Comparison of ENCODE assay signal across 9 cellular contexts in the genomic region with DNA sequence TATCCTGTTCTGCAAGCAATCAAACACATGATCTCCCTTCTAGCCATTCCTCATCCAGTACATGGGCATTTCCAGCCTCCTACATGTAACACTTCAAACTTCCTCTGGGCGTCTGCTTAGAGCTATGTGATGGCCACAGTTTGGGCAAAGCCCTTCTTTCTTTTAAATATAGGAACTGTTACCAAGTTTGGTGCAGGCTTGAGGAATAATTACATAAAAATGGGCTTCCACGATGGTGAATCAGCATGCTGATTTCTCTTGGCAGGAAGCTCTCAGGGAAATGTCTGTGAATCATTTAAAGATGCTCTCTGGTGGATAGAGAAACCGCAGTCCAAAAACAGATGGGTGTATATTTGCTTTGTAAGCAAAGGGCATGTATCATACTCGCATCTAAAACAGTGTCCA.
DNase-seq lines count a peak whose midpoint lies in the region; ATAC-seq and TF ChIP-seq lines count a peak whose summit lies in the region.
"Had no signal": no experiment of that assay in that cellular context is flagged by ENCODE, and none has a peak within 500 bp of the region (broad histone marks: within the 10 kb centered on the region; RNA-seq: fewer than 3 reads in every experiment).

No MANE protein-coding gene starts in this region.

- TF ChIP-seq CTCF in fibroblast of mammary gland (conservative IDR thresholded peaks at IDR 0.05; ENCODE audit: control insufficient read depth, insufficient read depth, low read depth, low read length) (peak; percentile 39), lower lobe of right lung (IDR thresholded peaks at IDR 0.05) (no peak)

- H3K4me1 ChIP-seq in skeletal muscle satellite cell (ENCODE audit: control insufficient read depth, insufficient read depth, low read length) (peaks cover 10% of the 10 kb centered on the region), lower lobe of right lung (peaks cover 4% of the 10 kb centered on the region)

- H3K27me3 ChIP-seq in H7 (ENCODE audit: control insufficient read depth, insufficient read depth, low read length) (no peaks in the 10 kb centered on the region), skeletal muscle satellite cell (ENCODE audit: control insufficient read depth, insufficient read depth, low read length) (no peaks in the 10 kb centered on the region), lower lobe of right lung (ENCODE audit: low read depth) (no peaks in the 10 kb centered on the region)

- intact Hi-C loops in lower lobe of right lung (cut with DNase I) = no loop called here

- no peaks in the 10 kb centered on the region for H3K36me3 ChIP-seq in H7 (replicated peaks; ENCODE audit: control insufficient read depth, insufficient read depth, low read length)
- no peaks in the 10 kb centered on the region for H3K36me3 ChIP-seq in skeletal muscle satellite cell (ENCODE audit: insufficient read depth, low read length)
- no peaks in the 10 kb centered on the region for H3K36me3 ChIP-seq in lower lobe of right lung

- no peak overlapping the region for H3K27ac ChIP-seq in lower lobe of right lung

- H3K9me3 ChIP-seq in skeletal muscle satellite cell (replicated peaks; ENCODE audit: low read length) (no peaks in the 10 kb centered on the region), lower lobe of right lung (no peaks in the 10 kb centered on the region)

- no peak for ATAC-seq in lower lobe of right lung

- H3K4me3 ChIP-seq in H7 (ENCODE audit: insufficient read depth, low read depth, low read length) = no peak overlapping the region
- no peak overlapping the region for H3K4me3 ChIP-seq in fibroblast of mammary gland (ENCODE audit: control insufficient read depth, low read depth, low read length)
- H3K4me3 ChIP-seq in skeletal muscle satellite cell (ENCODE audit: low read length) = no peak overlapping the region
- H3K4me3 ChIP-seq in lower lobe of right lung = no peak overlapping the region

- DNase-seq in H7 (peak; percentile 45), RPMI7951 (ENCODE audit: low read depth) (peak; percentile 92), fibroblast of mammary gland (ENCODE audit: low read depth) (peak; percentile 96), NCI-H510A treated with DMSO at 0.1 percent for 48 hours (lab: John Stamatoyannopoulos, UW) (no peak), NCI-H2107 (lab: John Stamatoyannopoulos, UW) (no peak), lower lobe of right lung (no peak)
- DNase-seq in activated CD4-positive, alpha-beta T cell treated with anti-CD3 and anti-CD28 coated beads, Interleukin-2, amount 50 U/mL, for 1 hour = no peak
- DNase-seq: effector CD4-positive, alpha-beta T cell had no signal

- H3K9ac ChIP-seq in skeletal muscle satellite cell (ENCODE audit: low read depth, low read length) = no peak overlapping the region

- peak overlapping the region; percentile 28 for H3K4me2 ChIP-seq in skeletal muscle satellite cell (ENCODE audit: low read length)

Comparison
In these comparisons a context has a peak if more than half of its experiments do, and no peak if none do; other contexts are left out.
1. DNase-seq: peak in H7 (single experiment), RPMI7951 (single experiment) and fibroblast of mammary gland (single experiment); none in activated CD4-positive, alpha-beta T cell treated with anti-CD3 and anti-CD28 coated beads, Interleukin-2, amount 50 U/mL, for 1 hour (single experiment), NCI-H510A treated with DMSO at 0.1 percent for 48 hours (single experiment), NCI-H2107 (single experiment) and lower lobe of right lung (single experiment).